In the genomic region with DNA sequence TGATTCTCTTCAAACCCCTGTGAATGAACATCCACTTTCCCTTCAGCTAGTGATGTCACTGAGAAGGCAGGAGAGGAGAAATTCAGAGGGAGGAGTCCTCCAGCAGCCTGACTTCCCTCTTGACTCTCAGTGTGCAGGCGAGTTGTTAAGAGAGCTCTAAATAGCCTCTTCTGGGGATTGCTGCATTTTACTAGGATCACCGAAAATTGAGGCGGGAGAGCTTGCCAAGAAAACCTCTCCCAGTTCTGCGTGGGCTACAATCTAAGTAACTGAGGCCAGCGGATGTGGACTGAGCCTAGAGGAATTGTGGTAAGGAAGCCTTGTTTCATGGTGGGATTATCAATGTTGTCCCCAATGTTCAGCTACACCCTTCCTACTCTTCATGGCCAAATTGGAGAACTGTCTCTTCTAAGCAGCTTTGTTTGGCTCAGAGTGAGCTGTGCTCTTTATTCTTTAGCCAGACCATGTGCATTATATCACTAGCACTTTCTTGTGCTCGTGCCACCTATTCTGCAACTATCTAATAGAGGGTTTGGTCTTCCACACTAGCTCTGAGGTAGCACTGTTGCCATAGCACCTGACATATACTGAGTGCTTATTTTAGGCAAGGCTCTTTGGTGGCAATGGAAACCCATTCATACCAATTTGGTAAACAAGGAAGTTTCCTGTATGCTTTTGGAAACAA, we compare ENCODE assay signal across 13 cellular contexts.
DNase-seq lines count a peak whose midpoint lies in the region; ATAC-seq and TF ChIP-seq lines count a peak whose summit lies in the region.
"Had no signal": no experiment of that assay in that cellular context is flagged by ENCODE, and none has a peak within 500 bp of the region (broad histone marks: within the 10 kb centered on the region; RNA-seq: fewer than 3 reads in every experiment).

No MANE protein-coding gene starts in this region.

- no peaks in the 10 kb centered on the region for H3K9me3 Mint-ChIP-seq in stimulated activated memory B cell treated with anti-CD40 and anti-IgM and Interleukin-4, amounts not matched to agents 10 μg/mL and 1 μg/mL and 100 μg/mL, for 72 hours
- H3K9me3 Mint-ChIP-seq: naive thymus-derived CD4-positive, alpha-beta T cell had no signal

- H3K4me1 ChIP-seq in mesodermal cell (ENCODE audit: control insufficient read depth, insufficient read depth, low read length, poor library complexity, severe bottlenecking) (peaks cover 9% of the 10 kb centered on the region), upper lobe of right lung (peaks cover 9% of the 10 kb centered on the region)

- no peak overlapping the region for H3K4me3 Mint-ChIP-seq in stimulated activated memory B cell treated with anti-CD40 and anti-IgM and Interleukin-4, amounts not matched to agents 10 μg/mL and 1 μg/mL and 100 μg/mL, for 72 hours
- H3K4me3 Mint-ChIP-seq: naive thymus-derived CD4-positive, alpha-beta T cell had no signal

- peaks cover 23% of the 10 kb centered on the region for H3K27me3 Mint-ChIP-seq in stimulated activated memory B cell treated with anti-CD40 and anti-IgM and Interleukin-4, amounts not matched to agents 10 μg/mL and 1 μg/mL and 100 μg/mL, for 72 hours

- WGBS in mesodermal cell (ENCODE audit: insufficient coverage in 2 of 2), 2 experiments: 77 to 100% methylated on average over 1 to 4 of the region's 6 CpGs

- H3K36me3 ChIP-seq in mesodermal cell (ENCODE audit: control insufficient read depth, insufficient read depth, low read length) (no peaks in the 10 kb centered on the region), upper lobe of right lung (no peaks in the 10 kb centered on the region)

- no peak for TF ChIP-seq CTCF in upper lobe of right lung (IDR thresholded peaks at IDR 0.05)

- DNase-seq in NCI-H510A treated with DMSO at 0.1 percent for 48 hours (lab: John Stamatoyannopoulos, UW) (peak; percentile 52), NCI-H510A (lab: John Stamatoyannopoulos, UW) (no peak), dedifferentiated amniotic fluid mesenchymal stem cell (ENCODE audit: extremely low spot score) (peak; percentile 72), upper lobe of right lung (no peak), T-helper 9 cell (no peak)
- DNase-seq in activated CD8-positive, alpha-beta memory T cell treated with anti-CD3 and anti-CD28 coated beads, Interleukin-2, amount 50 U/mL, for 48 hours: no peak
- DNase-seq: activated effector memory CD4-positive, alpha-beta T cell treated with anti-CD3 and anti-CD28 coated beads, Interleukin-2, amount 50 U/mL, for 16 hours; cortex of kidney; naive thymus-derived CD4-positive, alpha-beta T cell; NCI-H146; stimulated activated naive CD4-positive, alpha-beta T cell treated with Interleukin-2 at 50 U/mL for 16 hours had no signal

- intact Hi-C loops in upper lobe of right lung (cut with DNase I): no loop called here

- H3K4me3 ChIP-seq in mesodermal cell (ENCODE audit: extremely low read depth, insufficient read depth, low read length, poor library complexity, severe bottlenecking) (no peak overlapping the region), upper lobe of right lung (no peak overlapping the region)

- H3K27me3 ChIP-seq in upper lobe of right lung: no peaks in the 10 kb centered on the region

- peak overlapping the region; percentile 2 for H3K27ac ChIP-seq in mesodermal cell (ENCODE audit: low read depth, low read length, severe bottlenecking)
- no peak overlapping the region for H3K27ac ChIP-seq in upper lobe of right lung

- no peak overlapping the region for H3K27ac Mint-ChIP-seq in stimulated activated memory B cell treated with anti-CD40 and anti-IgM and Interleukin-4, amounts not matched to agents 10 μg/mL and 1 μg/mL and 100 μg/mL, for 72 hours
- H3K27ac Mint-ChIP-seq: naive thymus-derived CD4-positive, alpha-beta T cell had no signal

- H3K36me3 Mint-ChIP-seq in stimulated activated memory B cell treated with anti-CD40 and anti-IgM and Interleukin-4, amounts not matched to agents 10 μg/mL and 1 μg/mL and 100 μg/mL, for 72 hours: no peaks in the 10 kb centered on the region
- H3K36me3 Mint-ChIP-seq: naive thymus-derived CD4-positive, alpha-beta T cell had no signal

- peak; percentile 63 for ATAC-seq in upper lobe of right lung
- ATAC-seq in stimulated activated memory B cell treated with anti-CD40 and anti-IgM and Interleukin-4, amounts not matched to agents 10 μg/mL and 1 μg/mL and 100 μg/mL, for 72 hours: no peak
- ATAC-seq: naive thymus-derived CD4-positive, alpha-beta T cell had no signal

- no peaks in the 10 kb centered on the region for H3K9me3 ChIP-seq in mesodermal cell (ENCODE audit: control insufficient read depth, low read length)
- no peaks in the 10 kb centered on the region for H3K9me3 ChIP-seq in upper lobe of right lung

- H3K4me1 Mint-ChIP-seq in stimulated activated memory B cell treated with anti-CD40 and anti-IgM and Interleukin-4, amounts not matched to agents 10 μg/mL and 1 μg/mL and 100 μg/mL, for 72 hours: peaks cover 3% of the 10 kb centered on the region
- H3K4me1 Mint-ChIP-seq: naive thymus-derived CD4-positive, alpha-beta T cell had no signal

Comparison
In these comparisons a context has a peak if more than half of its experiments do, and no peak if none do; other contexts are left out.
1. DNase-seq: peak in NCI-H510A treated with DMSO at 0.1 percent for 48 hours (single experiment) and dedifferentiated amniotic fluid mesenchymal stem cell (single experiment); none in NCI-H510A (single experiment), upper lobe of right lung (single experiment), activated CD8-positive, alpha-beta memory T cell treated with anti-CD3 and anti-CD28 coated beads, Interleukin-2, amount 50 U/mL, for 48 hours (single experiment) and T-helper 9 cell (single experiment).